ENCODE assay signal across 1 cellular context in the genomic region with DNA sequence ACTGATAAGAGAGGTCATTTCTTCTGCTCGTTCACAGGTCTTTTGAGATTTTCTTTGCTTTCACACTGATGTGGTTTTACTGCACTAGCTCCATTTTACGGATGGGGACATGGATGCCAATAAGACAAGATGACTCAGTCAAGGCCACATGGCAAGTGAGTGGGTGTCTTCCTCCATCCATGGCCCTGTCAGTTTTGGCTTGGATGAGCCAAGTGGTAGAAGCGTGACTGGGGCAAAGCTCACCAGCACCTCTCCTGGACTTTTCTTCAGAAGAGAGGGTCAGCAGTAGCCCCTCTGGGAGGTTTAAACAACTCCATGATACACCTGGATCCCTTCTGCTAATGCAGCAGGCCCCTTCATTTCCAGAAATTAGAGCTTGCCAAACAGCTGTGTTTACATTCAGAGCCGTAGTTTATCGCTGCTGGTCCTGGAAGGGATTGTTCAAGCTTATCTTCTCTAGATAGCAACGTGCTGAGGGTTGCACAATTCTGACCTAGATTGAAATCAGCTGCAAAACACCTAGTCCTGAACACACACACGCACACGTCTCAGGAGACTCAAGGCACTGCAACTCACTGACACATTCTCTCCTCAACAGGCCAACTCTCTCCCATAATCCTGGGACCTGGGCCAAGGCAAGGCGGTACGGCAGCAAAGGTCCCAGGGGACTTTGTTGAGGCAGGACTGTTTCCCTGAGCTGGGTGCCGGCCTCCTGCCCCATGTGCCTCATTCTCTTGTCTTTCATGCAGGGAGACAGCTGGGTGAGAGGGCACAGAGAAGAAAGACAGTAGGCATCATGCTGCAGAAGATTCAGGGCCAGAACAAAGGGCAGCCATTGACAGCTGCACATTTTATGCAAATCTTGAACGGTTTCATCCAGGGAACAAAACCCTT.
TF ChIP-seq lines count a peak whose summit lies in the region.

No MANE protein-coding gene starts in this region.

TF ChIP-seq in K562, 482 proteins besides CTCF, POLR2A, EP300 and RAD21 (continued from another document and continues in another):
- TF ChIP-seq, protein P1, sequence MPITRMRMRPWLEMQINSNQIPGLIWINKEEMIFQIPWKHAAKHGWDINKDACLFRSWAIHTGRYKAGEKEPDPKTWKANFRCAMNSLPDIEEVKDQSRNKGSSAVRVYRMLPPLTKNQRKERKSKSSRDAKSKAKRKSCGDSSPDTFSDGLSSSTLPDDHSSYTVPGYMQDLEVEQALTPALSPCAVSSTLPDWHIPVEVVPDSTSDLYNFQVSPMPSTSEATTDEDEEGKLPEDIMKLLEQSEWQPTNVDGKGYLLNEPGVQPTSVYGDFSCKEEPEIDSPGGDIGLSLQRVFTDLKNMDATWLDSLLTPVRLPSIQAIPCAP (CRISPR knock-in tag; IDR thresholded peaks at IDR 0.05; ENCODE audit: borderline replicate concordance): no peak
- TF ChIP-seq GTF2A2 (tag; IDR thresholded peaks at IDR 0.05): no peak
- TF ChIP-seq ZNF408 (CRISPR knock-in tag; IDR thresholded peaks at IDR 0.05; ENCODE audit: low read depth): no peak
- TF ChIP-seq ZC3H4 (CRISPR knock-in tag; IDR thresholded peaks at IDR 0.05; ENCODE audit: borderline replicate concordance): no peak
- no peak for TF ChIP-seq SP1 (CRISPR knock-in tag; IDR thresholded peaks at IDR 0.05)
- TF ChIP-seq, protein P2, sequence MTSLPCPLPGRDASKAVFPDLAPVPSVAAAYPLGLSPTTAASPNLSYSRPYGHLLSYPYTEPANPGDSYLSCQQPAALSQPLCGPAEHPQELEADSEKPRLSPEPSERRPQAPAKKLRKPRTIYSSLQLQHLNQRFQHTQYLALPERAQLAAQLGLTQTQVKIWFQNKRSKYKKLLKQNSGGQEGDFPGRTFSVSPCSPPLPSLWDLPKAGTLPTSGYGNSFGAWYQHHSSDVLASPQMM (CRISPR knock-in tag; IDR thresholded peaks at IDR 0.05): no peak
- TF ChIP-seq NFE2L1 (tag; IDR thresholded peaks at IDR 0.05; ENCODE audit: borderline replicate concordance, low read depth): no peak
- no peak for TF ChIP-seq LEF1 (IDR thresholded peaks at IDR 0.05)
- TF ChIP-seq ZNF561 (CRISPR knock-in tag; conservative IDR thresholded peaks at IDR 0.05): no peak
- no peak for TF ChIP-seq MYBL2 (IDR thresholded peaks at IDR 0.05; ENCODE audit: low read depth)
- no peak for TF ChIP-seq MYBL2 (CRISPR knock-in tag; IDR thresholded peaks at IDR 0.05; ENCODE audit: borderline replicate concordance)
- no peak; the same call in 1 of the 2 replicates for TF ChIP-seq HDGF (IDR thresholded peaks at IDR 0.05)
- TF ChIP-seq CCAR2 (IDR thresholded peaks at IDR 0.05; ENCODE audit: low read depth, low read length): no peak
- no peak for TF ChIP-seq L3MBTL2 (IDR thresholded peaks at IDR 0.05)
- TF ChIP-seq KDM2B (CRISPR knock-in tag; IDR thresholded peaks at IDR 0.05): no peak
- TF ChIP-seq, protein P3, sequence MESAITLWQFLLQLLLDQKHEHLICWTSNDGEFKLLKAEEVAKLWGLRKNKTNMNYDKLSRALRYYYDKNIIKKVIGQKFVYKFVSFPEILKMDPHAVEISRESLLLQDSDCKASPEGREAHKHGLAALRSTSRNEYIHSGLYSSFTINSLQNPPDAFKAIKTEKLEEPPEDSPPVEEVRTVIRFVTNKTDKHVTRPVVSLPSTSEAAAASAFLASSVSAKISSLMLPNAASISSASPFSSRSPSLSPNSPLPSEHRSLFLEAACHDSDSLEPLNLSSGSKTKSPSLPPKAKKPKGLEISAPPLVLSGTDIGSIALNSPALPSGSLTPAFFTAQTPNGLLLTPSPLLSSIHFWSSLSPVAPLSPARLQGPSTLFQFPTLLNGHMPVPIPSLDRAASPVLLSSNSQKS (CRISPR knock-in tag; IDR thresholded peaks at IDR 0.05): no peak
- no peak for TF ChIP-seq HOXB6 (CRISPR knock-in tag; IDR thresholded peaks at IDR 0.05; ENCODE audit: borderline replicate concordance)
- TF ChIP-seq, protein P4, sequence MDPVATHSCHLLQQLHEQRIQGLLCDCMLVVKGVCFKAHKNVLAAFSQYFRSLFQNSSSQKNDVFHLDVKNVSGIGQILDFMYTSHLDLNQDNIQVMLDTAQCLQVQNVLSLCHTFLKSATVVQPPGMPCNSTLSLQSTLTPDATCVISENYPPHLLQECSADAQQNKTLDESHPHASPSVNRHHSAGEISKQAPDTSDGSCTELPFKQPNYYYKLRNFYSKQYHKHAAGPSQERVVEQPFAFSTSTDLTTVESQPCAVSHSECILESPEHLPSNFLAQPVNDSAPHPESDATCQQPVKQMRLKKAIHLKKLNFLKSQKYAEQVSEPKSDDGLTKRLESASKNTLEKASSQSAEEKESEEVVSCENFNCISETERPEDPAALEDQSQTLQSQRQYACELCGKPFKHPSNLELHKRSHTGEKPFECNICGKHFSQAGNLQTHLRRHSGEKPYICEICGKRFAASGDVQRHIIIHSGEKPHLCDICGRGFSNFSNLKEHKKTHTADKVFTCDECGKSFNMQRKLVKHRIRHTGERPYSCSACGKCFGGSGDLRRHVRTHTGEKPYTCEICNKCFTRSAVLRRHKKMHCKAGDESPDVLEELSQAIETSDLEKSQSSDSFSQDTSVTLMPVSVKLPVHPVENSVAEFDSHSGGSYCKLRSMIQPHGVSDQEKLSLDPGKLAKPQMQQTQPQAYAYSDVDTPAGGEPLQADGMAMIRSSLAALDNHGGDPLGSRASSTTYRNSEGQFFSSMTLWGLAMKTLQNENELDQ (CRISPR knock-in tag; IDR thresholded peaks at IDR 0.05; ENCODE audit: borderline replicate concordance): no peak
- TF ChIP-seq CEBPG (CRISPR knock-in tag; IDR thresholded peaks at IDR 0.05): peak; percentile 79
- peak; percentile 86 to 92 for TF ChIP-seq CEBPG (tag; conservative IDR thresholded peaks at IDR 0.05 in 1 of 2, IDR thresholded peaks at IDR 0.05 in 1 of 2)
- no peak for TF ChIP-seq SIN3A (IDR thresholded peaks at IDR 0.05; ENCODE audit: borderline replicate concordance in 2 of 2, control insufficient read depth in 1 of 2, low read depth in 2 of 2, low read length in 2 of 2)
- TF ChIP-seq CAMTA2 (CRISPR knock-in tag; conservative IDR thresholded peaks at IDR 0.05): no peak
- TF ChIP-seq ZKSCAN3 (CRISPR knock-in tag; IDR thresholded peaks at IDR 0.05): no peak
- TF ChIP-seq, protein P5, sequence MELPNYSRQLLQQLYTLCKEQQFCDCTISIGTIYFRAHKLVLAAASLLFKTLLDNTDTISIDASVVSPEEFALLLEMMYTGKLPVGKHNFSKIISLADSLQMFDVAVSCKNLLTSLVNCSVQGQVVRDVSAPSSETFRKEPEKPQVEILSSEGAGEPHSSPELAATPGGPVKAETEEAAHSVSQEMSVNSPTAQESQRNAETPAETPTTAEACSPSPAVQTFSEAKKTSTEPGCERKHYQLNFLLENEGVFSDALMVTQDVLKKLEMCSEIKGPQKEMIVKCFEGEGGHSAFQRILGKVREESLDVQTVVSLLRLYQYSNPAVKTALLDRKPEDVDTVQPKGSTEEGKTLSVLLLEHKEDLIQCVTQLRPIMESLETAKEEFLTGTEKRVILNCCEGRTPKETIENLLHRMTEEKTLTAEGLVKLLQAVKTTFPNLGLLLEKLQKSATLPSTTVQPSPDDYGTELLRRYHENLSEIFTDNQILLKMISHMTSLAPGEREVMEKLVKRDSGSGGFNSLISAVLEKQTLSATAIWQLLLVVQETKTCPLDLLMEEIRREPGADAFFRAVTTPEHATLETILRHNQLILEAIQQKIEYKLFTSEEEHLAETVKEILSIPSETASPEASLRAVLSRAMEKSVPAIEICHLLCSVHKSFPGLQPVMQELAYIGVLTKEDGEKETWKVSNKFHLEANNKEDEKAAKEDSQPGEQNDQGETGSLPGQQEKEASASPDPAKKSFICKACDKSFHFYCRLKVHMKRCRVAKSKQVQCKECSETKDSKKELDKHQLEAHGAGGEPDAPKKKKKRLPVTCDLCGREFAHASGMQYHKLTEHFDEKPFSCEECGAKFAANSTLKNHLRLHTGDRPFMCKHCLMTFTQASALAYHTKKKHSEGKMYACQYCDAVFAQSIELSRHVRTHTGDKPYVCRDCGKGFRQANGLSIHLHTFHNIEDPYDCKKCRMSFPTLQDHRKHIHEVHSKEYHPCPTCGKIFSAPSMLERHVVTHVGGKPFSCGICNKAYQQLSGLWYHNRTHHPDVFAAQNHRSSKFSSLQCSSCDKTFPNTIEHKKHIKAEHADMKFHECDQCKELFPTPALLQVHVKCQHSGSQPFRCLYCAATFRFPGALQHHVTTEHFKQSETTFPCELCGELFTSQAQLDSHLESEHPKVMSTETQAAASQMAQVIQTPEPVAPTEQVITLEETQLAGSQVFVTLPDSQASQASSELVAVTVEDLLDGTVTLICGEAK (IDR thresholded peaks at IDR 0.05): no peak
- TF ChIP-seq, protein P5 (CRISPR knock-in tag; IDR thresholded peaks at IDR 0.05): no peak
- TF ChIP-seq KDM5B (IDR thresholded peaks at IDR 0.05; ENCODE audit: insufficient replicate concordance, low read depth, low read length): no peak
- TF ChIP-seq RBM17 (IDR thresholded peaks at IDR 0.05; ENCODE audit: borderline replicate concordance, low read depth, low read length): no peak
- no peak for TF ChIP-seq NCOA2 (IDR thresholded peaks at IDR 0.05; ENCODE audit: partially characterized antibody in 2 of 2)
- peak; percentile 98 for TF ChIP-seq SOX6 (IDR thresholded peaks at IDR 0.05)
- TF ChIP-seq NFYB (IDR thresholded peaks at IDR 0.05; ENCODE audit: extremely low read depth, insufficient read length): no peak
- TF ChIP-seq, protein P6, sequence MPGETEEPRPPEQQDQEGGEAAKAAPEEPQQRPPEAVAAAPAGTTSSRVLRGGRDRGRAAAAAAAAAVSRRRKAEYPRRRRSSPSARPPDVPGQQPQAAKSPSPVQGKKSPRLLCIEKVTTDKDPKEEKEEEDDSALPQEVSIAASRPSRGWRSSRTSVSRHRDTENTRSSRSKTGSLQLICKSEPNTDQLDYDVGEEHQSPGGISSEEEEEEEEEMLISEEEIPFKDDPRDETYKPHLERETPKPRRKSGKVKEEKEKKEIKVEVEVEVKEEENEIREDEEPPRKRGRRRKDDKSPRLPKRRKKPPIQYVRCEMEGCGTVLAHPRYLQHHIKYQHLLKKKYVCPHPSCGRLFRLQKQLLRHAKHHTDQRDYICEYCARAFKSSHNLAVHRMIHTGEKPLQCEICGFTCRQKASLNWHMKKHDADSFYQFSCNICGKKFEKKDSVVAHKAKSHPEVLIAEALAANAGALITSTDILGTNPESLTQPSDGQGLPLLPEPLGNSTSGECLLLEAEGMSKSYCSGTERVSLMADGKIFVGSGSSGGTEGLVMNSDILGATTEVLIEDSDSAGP (CRISPR knock-in tag; IDR thresholded peaks at IDR 0.05): no peak
- no peak for TF ChIP-seq BRCA1 (IDR thresholded peaks at IDR 0.05)
- no peak for TF ChIP-seq BRCA1 (CRISPR knock-in tag; IDR thresholded peaks at IDR 0.05)
- no peak for TF ChIP-seq PHF8 (IDR thresholded peaks at IDR 0.05; ENCODE audit: borderline replicate concordance, low read length)
- no peak for TF ChIP-seq ZNF23 (CRISPR knock-in tag; IDR thresholded peaks at IDR 0.05)
- TF ChIP-seq BRD9 (IDR thresholded peaks at IDR 0.05; ENCODE audit: low read depth, partially characterized antibody): no peak
- peak; percentile 63 for TF ChIP-seq FOSL1 (tag; conservative IDR thresholded peaks at IDR 0.05)
- no peak for TF ChIP-seq NR2C1 (IDR thresholded peaks at IDR 0.05)
- TF ChIP-seq NR2C1 (tag; IDR thresholded peaks at IDR 0.05): 0 out of 2 replicates have a peak, but pooled peaks have one; percentile 26
- no peak for TF ChIP-seq ZNF57 (CRISPR knock-in tag; IDR thresholded peaks at IDR 0.05)
- TF ChIP-seq, protein P7, sequence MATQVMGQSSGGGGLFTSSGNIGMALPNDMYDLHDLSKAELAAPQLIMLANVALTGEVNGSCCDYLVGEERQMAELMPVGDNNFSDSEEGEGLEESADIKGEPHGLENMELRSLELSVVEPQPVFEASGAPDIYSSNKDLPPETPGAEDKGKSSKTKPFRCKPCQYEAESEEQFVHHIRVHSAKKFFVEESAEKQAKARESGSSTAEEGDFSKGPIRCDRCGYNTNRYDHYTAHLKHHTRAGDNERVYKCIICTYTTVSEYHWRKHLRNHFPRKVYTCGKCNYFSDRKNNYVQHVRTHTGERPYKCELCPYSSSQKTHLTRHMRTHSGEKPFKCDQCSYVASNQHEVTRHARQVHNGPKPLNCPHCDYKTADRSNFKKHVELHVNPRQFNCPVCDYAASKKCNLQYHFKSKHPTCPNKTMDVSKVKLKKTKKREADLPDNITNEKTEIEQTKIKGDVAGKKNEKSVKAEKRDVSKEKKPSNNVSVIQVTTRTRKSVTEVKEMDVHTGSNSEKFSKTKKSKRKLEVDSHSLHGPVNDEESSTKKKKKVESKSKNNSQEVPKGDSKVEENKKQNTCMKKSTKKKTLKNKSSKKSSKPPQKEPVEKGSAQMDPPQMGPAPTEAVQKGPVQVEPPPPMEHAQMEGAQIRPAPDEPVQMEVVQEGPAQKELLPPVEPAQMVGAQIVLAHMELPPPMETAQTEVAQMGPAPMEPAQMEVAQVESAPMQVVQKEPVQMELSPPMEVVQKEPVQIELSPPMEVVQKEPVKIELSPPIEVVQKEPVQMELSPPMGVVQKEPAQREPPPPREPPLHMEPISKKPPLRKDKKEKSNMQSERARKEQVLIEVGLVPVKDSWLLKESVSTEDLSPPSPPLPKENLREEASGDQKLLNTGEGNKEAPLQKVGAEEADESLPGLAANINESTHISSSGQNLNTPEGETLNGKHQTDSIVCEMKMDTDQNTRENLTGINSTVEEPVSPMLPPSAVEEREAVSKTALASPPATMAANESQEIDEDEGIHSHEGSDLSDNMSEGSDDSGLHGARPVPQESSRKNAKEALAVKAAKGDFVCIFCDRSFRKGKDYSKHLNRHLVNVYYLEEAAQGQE (CRISPR knock-in tag; IDR thresholded peaks at IDR 0.05; ENCODE audit: low read depth): no peak
- TF ChIP-seq CSDE1 (IDR thresholded peaks at IDR 0.05): no peak
